9 cellular contexts compared by ENCODE assay signal in the genomic region with DNA sequence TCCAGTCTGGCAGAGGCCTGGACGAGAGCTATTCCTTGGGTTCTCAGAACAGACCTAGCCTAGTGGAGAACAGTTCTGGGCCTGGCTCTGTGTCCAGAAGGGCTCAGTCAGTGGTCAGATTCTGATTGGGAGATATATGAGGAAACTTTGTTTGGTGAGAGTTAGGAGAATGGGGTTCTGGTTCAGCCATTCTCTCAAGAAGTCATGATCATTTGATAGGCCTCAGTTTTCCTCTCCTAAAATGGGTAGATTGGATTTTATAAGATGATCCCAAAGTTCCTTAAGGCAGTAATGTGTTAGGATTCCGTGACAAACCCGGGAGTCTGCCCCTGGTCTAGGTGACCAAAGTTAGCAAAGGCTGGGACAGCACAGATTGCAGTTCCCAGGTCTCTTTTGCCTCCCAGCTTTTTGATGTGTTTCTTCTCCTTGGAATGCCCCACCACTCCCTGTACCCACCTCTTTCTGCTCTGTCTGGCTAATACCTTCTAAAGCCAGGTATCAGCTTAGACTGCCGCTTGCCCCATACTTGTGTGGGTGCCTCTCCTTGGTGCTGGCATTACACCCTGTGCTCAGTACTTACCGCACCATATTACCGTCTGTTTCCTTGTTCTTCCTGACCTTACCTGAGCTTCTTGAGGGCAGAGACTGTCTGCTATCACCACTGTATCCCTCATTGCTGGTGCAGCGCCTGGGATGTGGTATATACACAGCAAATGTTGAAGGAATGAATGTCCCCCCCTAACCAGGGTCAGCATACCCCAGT. TPM values are rescaled to one million over a fixed set of nuclear protein-coding genes. Genes with fewer than 3 reads are reported as not detected.
DNase-seq lines count a peak whose midpoint lies in the region; ATAC-seq, FAIRE-seq and TF ChIP-seq lines count a peak whose summit lies in the region.
"Had no signal": no experiment of that assay in that cellular context is flagged by ENCODE, and none has a peak within 500 bp of the region (broad histone marks: within the 10 kb centered on the region; RNA-seq: fewer than 3 reads in every experiment).

No MANE protein-coding gene starts in this region.

- H3K36me3 Mint-ChIP-seq in activated T-cell treated with anti-CD3 and anti-CD28 coated beads, Interleukin-2, amount 50 U/mL, for 72 hours (ENCODE audit: insufficient read depth in 2 of 2), result peaks cover 8 to 13% of the 10 kb centered on the region in 2 donors

- intact Hi-C loops in transverse colon (cut with DNase I; ENCODE audit: low total_unique reads), result no loop called here

- H3K27me3 ChIP-seq in muscle layer of duodenum (ENCODE audit: low read depth, low read length), result no peaks in the 10 kb centered on the region
- no peaks in the 10 kb centered on the region for H3K27me3 ChIP-seq in transverse colon

- no peaks in the 10 kb centered on the region for H3K9me3 ChIP-seq in muscle layer of duodenum (ENCODE audit: control insufficient read depth in 1 of 2, low read length in 2 of 2)
- H3K9me3 ChIP-seq in transverse colon, result peaks cover 0 to 5% of the 10 kb centered on the region in 2 donors

- no peaks in the 10 kb centered on the region for H3K27me3 Mint-ChIP-seq in activated T-cell treated with anti-CD3 and anti-CD28 coated beads, Interleukin-2, amount 50 U/mL, for 72 hours (ENCODE audit: low read depth)

- H3K4me1 ChIP-seq in muscle layer of duodenum (ENCODE audit: control insufficient read depth in 1 of 2, insufficient read depth in 2 of 2, low read length in 2 of 2) (peaks cover 60 to 69% of the 10 kb centered on the region in 2 donors), transverse colon (peaks cover 63 to 78% (median 68%) of the 10 kb centered on the region in 4 donors)

- no peak for ATAC-seq in activated T-cell treated with anti-CD3 and anti-CD28 coated beads, Interleukin-2, amount 50 U/mL, for 72 hours (replicated peaks in 1 of 2)
- ATAC-seq in HG03460 (IDR thresholded peaks at IDR 0.05; ENCODE audit: unreplicated experiment), result no peak

- H3K36me3 ChIP-seq in muscle layer of duodenum (ENCODE audit: control insufficient read depth in 1 of 2, insufficient read depth in 2 of 2, low read length in 2 of 2), result no peaks in the 10 kb centered on the region
- no peaks in the 10 kb centered on the region for H3K36me3 ChIP-seq in transverse colon

- H3K4me1 Mint-ChIP-seq in activated T-cell treated with anti-CD3 and anti-CD28 coated beads, Interleukin-2, amount 50 U/mL, for 72 hours (ENCODE audit: low read depth), result peaks cover 89% of the 10 kb centered on the region

- FAIRE-seq in H54 (lab: Jason Lieb, UNC), result no peak

- TF ChIP-seq POLR2A in transverse colon (IDR thresholded peaks at IDR 0.05) (no peak), H54 (IDR thresholded peaks at IDR 0.05; ENCODE audit: low read depth, low read length) (no peak)

- H3K9me3 Mint-ChIP-seq in activated T-cell treated with anti-CD3 and anti-CD28 coated beads, Interleukin-2, amount 50 U/mL, for 72 hours, result peaks cover 4 to 7% of the 10 kb centered on the region in 2 donors

- peak overlapping the region; percentile 49 for H3K27ac Mint-ChIP-seq in activated T-cell treated with anti-CD3 and anti-CD28 coated beads, Interleukin-2, amount 50 U/mL, for 72 hours

- H3K27ac ChIP-seq in cingulate gyrus (ENCODE audit: low read depth, low read length) (peak overlapping the region; percentile 6), muscle layer of duodenum (ENCODE audit: low read length) (peak overlapping the region; percentile 37), transverse colon (peak overlapping the region; percentile 49 to 70 (median 68))
- H3K27ac ChIP-seq: HL-60 had no signal

- in situ Hi-C loops in transverse colon (cut with MboI; ENCODE audit: low pct_ligation_motif_present in 1 of 4, low pct_unique_long_range_greater_than_20kb in 1 of 4, low sequenced_read_pairs in 3 of 4), result no loop called here

- TF ChIP-seq EP300 in transverse colon (IDR thresholded peaks at IDR 0.05; ENCODE audit: low read depth), result no peak

- DNase-seq in activated T-cell treated with anti-CD3 and anti-CD28 coated beads, Interleukin-2, amount 50 U/mL, for 72 hours, result no peak
- DNase-seq in activated T-cell treated with anti-CD3 and anti-CD28 coated beads for 4 hours (no peak), transverse colon (no peak), midbrain (lab: John Stamatoyannopoulos, UW) (no peak), H54 (ENCODE audit: insufficient read length, low spot score) (no peak)

- peak overlapping the region; percentile 76 to 85 for H3K4me3 Mint-ChIP-seq in activated T-cell treated with anti-CD3 and anti-CD28 coated beads, Interleukin-2, amount 50 U/mL, for 72 hours

- no peak for TF ChIP-seq CTCF in transverse colon (IDR thresholded peaks at IDR 0.05)

- H3K4me3 ChIP-seq in muscle layer of duodenum (ENCODE audit: low read depth in 1 of 2, low read length in 2 of 2) (no peak overlapping the region), transverse colon (no peak overlapping the region)

- WGBS in transverse colon (ENCODE audit: low coverage in 1 of 2), 2 donors, result 78 to 100% methylated on average over 2 to 7 of the region's 7 CpGs

RNA-seq across cellular contexts. Expression of a gene that starts 25.5 kb away (rescaled TPM):
- total RNA-seq in activated T-cell treated with anti-CD3 and anti-CD28 coated beads, Interleukin-2, amount 50 U/mL, for 72 hours, result 10 to 100 TPM; 60.3 to 73.8 TPM
- total RNA-seq in transverse colon, result 100 to 1,000 TPM in 2 of 4 donors, 10 to 100 TPM in 2; 29.1 to 159 (median 95.0) TPM

Comparison
In these comparisons a context has a peak if more than half of its experiments do, and no peak if none do; other contexts are left out.
1. H3K27ac ChIP-seq: peak in every context shown above with its lines; median percentile 68 in transverse colon; 37 in muscle layer of duodenum; 6 in cingulate gyrus.